In the genomic region with DNA sequence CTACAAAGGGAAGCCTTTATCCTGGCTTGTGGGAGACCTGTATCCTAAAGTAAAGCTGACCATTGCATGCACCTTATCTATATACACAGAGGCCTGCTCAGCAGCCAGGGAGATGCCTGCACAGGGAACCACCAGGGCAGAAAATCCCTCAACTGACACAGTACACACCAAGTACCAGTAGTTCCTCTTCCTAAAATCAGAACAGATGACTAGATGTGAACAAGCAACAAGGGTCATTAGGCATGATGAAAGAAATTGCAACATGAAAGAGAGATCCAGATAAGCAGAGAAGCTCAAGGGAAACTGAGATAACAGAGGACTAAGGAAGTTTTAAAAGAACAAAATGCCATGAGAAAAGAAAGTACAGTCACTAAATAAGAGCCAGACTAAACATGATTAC, we compare ENCODE assay signal across 26 cellular contexts. TPM values are rescaled to one million over a fixed set of nuclear protein-coding genes. Genes with fewer than 3 reads are reported as not detected.
"Had no signal": no experiment of that assay in that cellular context is flagged by ENCODE, and none has a peak within 500 bp of the region (broad histone marks: within the 10 kb centered on the region; RNA-seq: fewer than 3 reads in every experiment).

No MANE protein-coding gene starts in this region.

- H3K27ac Mint-ChIP-seq: activated CD8-positive, alpha-beta T cell treated with anti-CD3 and anti-CD28 coated beads, Interleukin-2, amount 10 ng/mL, durations not matched to agents 7 days and 5 days; activated naive CD8-positive, alpha-beta T cell treated with anti-CD3 and anti-CD28 coated beads, Interleukin-2, amount 50 U/mL, for 24 hours; brain; WTC11 had no signal

- ATAC-seq: activated CD8-positive, alpha-beta T cell treated with anti-CD3 and anti-CD28 coated beads, Interleukin-2, amount 10 ng/mL, durations not matched to agents 7 days and 5 days; activated naive CD4-positive, alpha-beta T cell treated with anti-CD3 and anti-CD28 coated beads, Interleukin-2, amount 50 U/mL, for 72 hours; activated naive CD8-positive, alpha-beta T cell treated with anti-CD3 and anti-CD28 coated beads, Interleukin-2, amount 50 U/mL, for 24 hours; PC-3; WTC11 had no signal

- H3K36me3 Mint-ChIP-seq: WTC11 had no signal

- DNase-seq: activated CD4-positive, alpha-beta T cell treated with anti-CD3 and anti-CD28 coated beads for 48 hours; activated CD4-positive, alpha-beta T cell treated with anti-CD3 and anti-CD28 coated beads, Interleukin-2, amount 50 U/mL, for 4 hours; activated CD4-positive, CD25-positive, alpha-beta regulatory T cell treated with anti-CD3 and anti-CD28 coated beads, Interleukin-2, amount 50 U/mL, for 72 hours; activated CD8-positive, alpha-beta memory T cell treated with anti-CD3 and anti-CD28 coated beads, Interleukin-2, amount 50 U/mL, for 48 hours; activated CD8-positive, alpha-beta T cell treated with anti-CD3 and anti-CD28 coated beads, Interleukin-2, amount 10 ng/mL, durations not matched to agents 7 days and 5 days; activated effector memory CD4-positive, alpha-beta T cell treated with anti-CD3 and anti-CD28 coated beads, Interleukin-2, amount 50 U/mL, for 16 hours; activated naive CD4-positive, alpha-beta T cell treated with Interleukin-2 at 50 U/mL for 16 hours; activated naive CD8-positive, alpha-beta T cell treated with anti-CD3 and anti-CD28 coated beads, Interleukin-2, amount 50 U/mL, for 24 hours; activated T-cell treated with anti-CD3 and anti-CD28 coated beads, Interleukin-2, amount 50 U/mL, for 1 hour; amygdala; Kasumi-1; KBM-7; NCI-H146; NCI-H187 treated with DMSO at 0.1 percent for 48 hours; NCI-H2081 treated with DMSO at 0.1 percent for 48 hours; NCI-H446; NCI-H524; PC-3; SHP77 treated with DMSO at 0.1 percent for 48 hours; T-helper 1 cell had no signal

- H3K9me3 Mint-ChIP-seq: central memory CD8-positive, alpha-beta T cell; WTC11 had no signal

- FAIRE-seq: astrocyte, RCC 7860 had no signal

- H3K27me3 Mint-ChIP-seq: activated naive CD8-positive, alpha-beta T cell treated with anti-CD3 and anti-CD28 coated beads, Interleukin-2, amount 50 U/mL, for 24 hours; central memory CD8-positive, alpha-beta T cell had no signal

- H3K4me3 Mint-ChIP-seq: activated CD8-positive, alpha-beta T cell treated with anti-CD3 and anti-CD28 coated beads, Interleukin-2, amount 10 ng/mL, durations not matched to agents 7 days and 5 days; activated naive CD8-positive, alpha-beta T cell treated with anti-CD3 and anti-CD28 coated beads, Interleukin-2, amount 50 U/mL, for 24 hours; brain; central memory CD8-positive, alpha-beta T cell; WTC11 had no signal

- H3K4me1 Mint-ChIP-seq: activated naive CD8-positive, alpha-beta T cell treated with anti-CD3 and anti-CD28 coated beads, Interleukin-2, amount 50 U/mL, for 24 hours; brain; central memory CD8-positive, alpha-beta T cell; WTC11 had no signal

RNA-seq across cellular contexts. Expression of a gene that starts 39.7 kb away (rescaled TPM):
- total RNA-seq: activated naive CD4-positive, alpha-beta T cell treated with anti-CD3 and anti-CD28 coated beads, Interleukin-2, amount 50 U/mL, for 72 hours; PC-3 had no signal
